Comparison of ENCODE assay signal across 8 cellular contexts in genomic region chr7:36736827-36737211, GRCh38. TPM values are rescaled to one million over a fixed set of nuclear protein-coding genes. Genes with fewer than 3 reads are reported as not detected.
A peak's percentile ranks its signal among the peaks of the same experiment; 100 is the strongest.
DNase-seq lines count a peak whose midpoint lies in the region; ATAC-seq and TF ChIP-seq lines count a peak whose summit lies in the region.

No MANE protein-coding gene starts in this region.

- no peak overlapping the region for H3K27ac ChIP-seq in MM.1S (ENCODE audit: low read length)

- DNase-seq in MM.1S (peak; percentile 46), left lobe of liver (ENCODE audit: low spot score) (no peak), NCI-H1105 treated with DMSO at 0.1 percent for 48 hours (lab: John Stamatoyannopoulos, UW) (no peak), NCI-H510A treated with DMSO at 0.1 percent for 48 hours (lab: John Stamatoyannopoulos, UW) (no peak), retina (no peak)
- no peak for DNase-seq in activated CD8-positive, alpha-beta memory T cell treated with anti-CD3 and anti-CD28 coated beads for 24 hours

- H3K9ac ChIP-seq in MM.1S (ENCODE audit: low read length), result no peak overlapping the region

- H3K4me1 ChIP-seq in MM.1S (ENCODE audit: low read length), result peaks cover 11% of the 10 kb centered on the region

- no peaks in the 10 kb centered on the region for H3K36me3 ChIP-seq in MM.1S (replicated peaks; ENCODE audit: insufficient read depth, low read length)

- H3K79me2 ChIP-seq in MM.1S (ENCODE audit: low read length), result no peaks in the 10 kb centered on the region

- no peaks in the 10 kb centered on the region for H3K9me3 ChIP-seq in MM.1S (replicated peaks; ENCODE audit: insufficient read depth, low read length)

- no peak overlapping the region for H2AFZ ChIP-seq in MM.1S (ENCODE audit: low read length)

- no peak for TF ChIP-seq CTCF in MM.1S (IDR thresholded peaks at IDR 0.05; ENCODE audit: low read length)

- peaks cover 3% of the 10 kb centered on the region; the same call in 1 of the 2 replicates for H3F3A ChIP-seq in MM.1S (ENCODE audit: insufficient read depth, low read length)

- ATAC-seq in GM18502 (IDR thresholded peaks at IDR 0.05; ENCODE audit: poor library complexity, unreplicated experiment) (peak; percentile 96), GM21717 (IDR thresholded peaks at IDR 0.05; ENCODE audit: unreplicated experiment) (peak; percentile 95), left lobe of liver (peak; percentile 31)

- no peaks in the 10 kb centered on the region for H3K27me3 ChIP-seq in MM.1S (replicated peaks; ENCODE audit: insufficient read depth, low read length)

- no peak overlapping the region for H3K4me3 ChIP-seq in MM.1S (ENCODE audit: low read length)

- no peaks in the 10 kb centered on the region for H3K9me2 ChIP-seq in MM.1S (replicated peaks; ENCODE audit: insufficient read depth, low read length)

- H4K20me1 ChIP-seq in MM.1S (ENCODE audit: insufficient read depth, low read length), result no peaks in the 10 kb centered on the region

- H3K4me2 ChIP-seq in MM.1S (ENCODE audit: low read depth, low read length), result peak overlapping the region; percentile 44

RNA-seq across cellular contexts. Expression of gene AOAH, which starts 12.5 kb away (rescaled TPM):
- 3.3 TPM for total RNA-seq in left lobe of liver

Comparison
In these comparisons a context has a peak if more than half of its experiments do, and no peak if none do; other contexts are left out.
1. ATAC-seq: peak in every context shown above with its lines; median percentile 96 in GM18502; 95 in GM21717; 31 in left lobe of liver.